In genomic region chr1:155983191-155984023, GRCh38 we compare ENCODE assay signal across 8 cellular contexts. TPM values are rescaled to one million over a fixed set of nuclear protein-coding genes. Genes with fewer than 3 reads are reported as not detected.
DNase-seq lines count a peak whose midpoint lies in the region; ATAC-seq and TF ChIP-seq lines count a peak whose summit lies in the region.

No MANE protein-coding gene starts in this region.

- H3K27ac ChIP-seq in upper lobe of right lung = peak overlapping the region; percentile 93

- H3K27me3 Mint-ChIP-seq in brain = peaks cover 4% of the 10 kb centered on the region

- no peaks in the 10 kb centered on the region for H3K27me3 ChIP-seq in upper lobe of right lung

- H3K4me3 Mint-ChIP-seq in brain = peak overlapping the region; percentile 49 to 97 (median 90)

- peaks cover 25% of the 10 kb centered on the region in 2 donors for H3K36me3 Mint-ChIP-seq in activated naive CD4-positive, alpha-beta T cell treated with anti-CD3 and anti-CD28 coated beads, Interleukin-2, amount 50 U/mL, for 72 hours
- H3K36me3 Mint-ChIP-seq in brain = peaks cover 9% of the 10 kb centered on the region

- peak overlapping the region; percentile 62 to 66 for H3K27ac Mint-ChIP-seq in activated naive CD4-positive, alpha-beta T cell treated with anti-CD3 and anti-CD28 coated beads, Interleukin-2, amount 50 U/mL, for 72 hours
- H3K27ac Mint-ChIP-seq in brain = peak overlapping the region; percentile 56 to 99 (median 79)

- ATAC-seq in activated naive CD4-positive, alpha-beta T cell treated with anti-CD3 and anti-CD28 coated beads, Interleukin-2, amount 50 U/mL, for 72 hours = peak; percentile 12 to 20
- ATAC-seq in left lobe of liver (peak; percentile 24), upper lobe of right lung (no peak), GM19452 (IDR thresholded peaks at IDR 0.05; ENCODE audit: unreplicated experiment) (no peak)

- H3K4me3 ChIP-seq in upper lobe of right lung = peak overlapping the region; percentile 0

- H3K4me1 ChIP-seq in upper lobe of right lung = peaks cover 50% of the 10 kb centered on the region

- H3K36me3 ChIP-seq in upper lobe of right lung = no peaks in the 10 kb centered on the region

- peaks cover 63% of the 10 kb centered on the region for H3K4me1 Mint-ChIP-seq in brain

- no peaks in the 10 kb centered on the region for H3K9me3 ChIP-seq in upper lobe of right lung

- TF ChIP-seq CTCF in brain (conservative IDR thresholded peaks at IDR 0.05) (no peak), upper lobe of right lung (IDR thresholded peaks at IDR 0.05) (no peak)

- H3K9me3 Mint-ChIP-seq in activated naive CD4-positive, alpha-beta T cell treated with anti-CD3 and anti-CD28 coated beads, Interleukin-2, amount 50 U/mL, for 72 hours = no peaks in the 10 kb centered on the region
- H3K9me3 Mint-ChIP-seq in brain = peaks cover 0 to 2% (median 0%) of the 10 kb centered on the region in 5 experiments

- no peak for DNase-seq in activated naive CD4-positive, alpha-beta T cell treated with anti-CD3 and anti-CD28 coated beads, Interleukin-2, amount 50 U/mL, for 72 hours (ENCODE audit: low spot score in 2 of 2)
- no peak for DNase-seq in activated naive CD4-positive, alpha-beta T cell treated with Interleukin-2 at 50 U/mL for 16 hours
- DNase-seq in NCI-H345 (lab: John Stamatoyannopoulos, UW) (peak; percentile 94), left lobe of liver (ENCODE audit: low spot score) (no peak), upper lobe of right lung (no peak), NCI-H187 treated with DMSO at 0.1 percent for 48 hours (lab: John Stamatoyannopoulos, UW) (no peak)

- intact Hi-C loops in upper lobe of right lung (cut with DNase I) = no loop called here

RNA-seq across cellular contexts. Expression of gene ARHGEF2, which starts 5.1 kb away (rescaled TPM):
- 100 to 1,000 TPM; 131 to 238 TPM for total RNA-seq in activated naive CD4-positive, alpha-beta T cell treated with anti-CD3 and anti-CD28 coated beads, Interleukin-2, amount 50 U/mL, for 72 hours
- 195 TPM for polyA plus RNA-seq in brain (ENCODE audit: insufficient read depth, low read depth, low replicate concordance)
- total RNA-seq in left lobe of liver (6.5 TPM), upper lobe of right lung (220 TPM)

RNA-seq across cellular contexts. Expression of gene SSR2, which starts 37.3 kb away (rescaled TPM):
- total RNA-seq in activated naive CD4-positive, alpha-beta T cell treated with anti-CD3 and anti-CD28 coated beads, Interleukin-2, amount 50 U/mL, for 72 hours = 100 to 1,000 TPM; 178 TPM
- 451 TPM for polyA plus RNA-seq in brain (ENCODE audit: insufficient read depth, low read depth, low replicate concordance)
- total RNA-seq in left lobe of liver (95.6 TPM), upper lobe of right lung (231 TPM)

RNA-seq across cellular contexts. Expression of gene RXFP4, which starts 42.0 kb away (rescaled TPM):
- not detected for total RNA-seq in activated naive CD4-positive, alpha-beta T cell treated with anti-CD3 and anti-CD28 coated beads, Interleukin-2, amount 50 U/mL, for 72 hours
- not detected for polyA plus RNA-seq in brain (ENCODE audit: insufficient read depth, low read depth, low replicate concordance)
- total RNA-seq in left lobe of liver (not detected), upper lobe of right lung (not detected)

RNA-seq across cellular contexts. Expression of gene KHDC4, which starts 49.2 kb away (rescaled TPM):
- total RNA-seq in activated naive CD4-positive, alpha-beta T cell treated with anti-CD3 and anti-CD28 coated beads, Interleukin-2, amount 50 U/mL, for 72 hours = 100 to 1,000 TPM in 1 of 2 donors, 10 to 100 TPM in 1; 81.2 to 100 TPM
- 24.1 TPM for polyA plus RNA-seq in brain (ENCODE audit: insufficient read depth, low read depth, low replicate concordance)
- total RNA-seq in left lobe of liver (18.5 TPM), upper lobe of right lung (40.1 TPM)

Comparison
In these comparisons a context has a peak if more than half of its experiments do, and no peak if none do; other contexts are left out.
1. ATAC-seq: peak in activated naive CD4-positive, alpha-beta T cell treated with anti-CD3 and anti-CD28 coated beads, Interleukin-2, amount 50 U/mL, for 72 hours (2 of 2) and left lobe of liver (single experiment); none in upper lobe of right lung (single experiment) and GM19452 (single experiment).
2. RNA of gene ARHGEF2, which starts 5.1 kb away (total RNA-seq): 131 to 238 TPM in activated naive CD4-positive, alpha-beta T cell treated with anti-CD3 and anti-CD28 coated beads, Interleukin-2, amount 50 U/mL, for 72 hours and 220 TPM in upper lobe of right lung (single experiment); 6.5 TPM in left lobe of liver (single experiment); every median in the first group is over 10 times any median in the second.